ENCODE assay signal across 22 cellular contexts in genomic region chr7:3436112-3436511, GRCh38.
A peak's percentile ranks its signal among the peaks of the same experiment; 100 is the strongest.
DNase-seq lines count a peak whose midpoint lies in the region; ATAC-seq, FAIRE-seq and TF ChIP-seq lines count a peak whose summit lies in the region.
"Had no signal": no experiment of that assay in that cellular context is flagged by ENCODE, and none has a peak within 500 bp of the region (broad histone marks: within the 10 kb centered on the region; RNA-seq: fewer than 3 reads in every experiment).

No MANE protein-coding gene starts in this region.

- H3K27me3 ChIP-seq in breast epithelium = no peaks in the 10 kb centered on the region
- H3K27me3 ChIP-seq in SJSA1 (replicated peaks) = no peaks in the 10 kb centered on the region
- no peaks in the 10 kb centered on the region for H3K27me3 ChIP-seq in endothelial cell of umbilical vein (ENCODE audit: control insufficient read depth in 2 of 2, insufficient read depth in 2 of 2, low read length in 2 of 2)
- H3K27me3 ChIP-seq in smooth muscle cell (ENCODE audit: low read depth) = no peaks in the 10 kb centered on the region
- H3K27me3 ChIP-seq in spleen (replicated peaks in 1 of 7) = no peaks in the 10 kb centered on the region
- no peaks in the 10 kb centered on the region for H3K27me3 ChIP-seq in dorsolateral prefrontal cortex
- H3K27me3 ChIP-seq: BE2C, Peyer's patch had no signal

- H3K9me3 ChIP-seq in breast epithelium = no peaks in the 10 kb centered on the region
- H3K9me3 ChIP-seq in SJSA1 (replicated peaks) = no peaks in the 10 kb centered on the region
- no peaks in the 10 kb centered on the region for H3K9me3 ChIP-seq in endothelial cell of umbilical vein (replicated peaks; ENCODE audit: control insufficient read depth, insufficient read depth, low read length)
- H3K9me3 ChIP-seq in smooth muscle cell (replicated peaks; ENCODE audit: low read depth) = no peaks in the 10 kb centered on the region
- no peaks in the 10 kb centered on the region for H3K9me3 ChIP-seq in spleen
- H3K9me3 ChIP-seq: BE2C, Peyer's patch had no signal

- peaks cover 2% of the 10 kb centered on the region for H3F3A ChIP-seq in smooth muscle cell (ENCODE audit: low read depth)

- H3K4me3 Mint-ChIP-seq in MCF 10A (ENCODE audit: unreplicated experiment) = no peak overlapping the region
- H3K4me3 Mint-ChIP-seq: H9, HFFc6 had no signal

- intact Hi-C loops in MCF 10A (cut with micrococcal nuclease) = loop anchor here (10.0 kb wide), 1 partner anchor 121 kb away; no protein-coding TSS in a partner anchor
- intact Hi-C loops in breast epithelium (cut with DNase I; ENCODE audit: low total_unique reads) = no loop called here
- intact Hi-C loops in endothelial cell of umbilical vein (cut with micrococcal nuclease) = loop anchor here (5.0 kb wide), 3 partner anchors 49 to 461 kb away; no protein-coding TSS in a partner anchor
- intact Hi-C loops in spleen (cut with DNase I; ENCODE audit: low total_unique reads) = no loop called here
- intact Hi-C loops in dorsolateral prefrontal cortex (cut with DNase I) = no loop called here

- CTCF ChIA-PET in MCF 10A (lab: Yijun Ruan, JAX) (interaction anchor here (0.5 kb wide), 1 partner anchor 1091 kb away, joined by 5 read pairs; no protein-coding TSS in a partner anchor), endothelial cell of umbilical vein (lab: Charles Lee) (interaction anchor here (0.8 to 1.0 kb wide), 2 partner anchors 133 to 147 kb away, joined by 3 read pairs; no protein-coding TSS in a partner anchor)

- WGBS in smooth muscle cell (ENCODE audit: low lambda C conversion rate) = 99% methylated on average over 2 of the region's 2 CpGs
- 82 to 90% (median 87%) methylated on average over 2 of the region's 2 CpGs for WGBS in spleen, 5 donors

- H3K27me3 Mint-ChIP-seq in MCF 10A (ENCODE audit: insufficient read depth, unreplicated experiment) = no peaks in the 10 kb centered on the region

- H2AFZ ChIP-seq in endothelial cell of umbilical vein (ENCODE audit: low read depth, low read length) (no peak overlapping the region), smooth muscle cell (ENCODE audit: low read depth) (no peak overlapping the region)
- H2AFZ ChIP-seq: GM23248 had no signal

- no peak for TF ChIP-seq POLR2A in breast epithelium (IDR thresholded peaks at IDR 0.05)
- TF ChIP-seq POLR2A in endothelial cell of umbilical vein (IDR thresholded peaks at IDR 0.05; ENCODE audit: low read depth, low read length) = no peak
- no peak for TF ChIP-seq POLR2A in spleen (IDR thresholded peaks at IDR 0.05)

- TF ChIP-seq CTCF in MCF 10A (IDR thresholded peaks at IDR 0.05; ENCODE audit: unreplicated experiment) (no peak), breast epithelium (IDR thresholded peaks at IDR 0.05) (no peak), endothelial cell of umbilical vein (IDR thresholded peaks at IDR 0.05; ENCODE audit: extremely low read depth in 1 of 2, insufficient read depth in 1 of 2, low read depth in 1 of 2, low read length in 2 of 2) (no peak), smooth muscle cell (IDR thresholded peaks at IDR 0.05; ENCODE audit: borderline replicate concordance, insufficient read depth, poor library complexity, severe bottlenecking) (no peak), spleen (IDR thresholded peaks at IDR 0.05 in 8 of 11, conservative IDR thresholded peaks at IDR 0.05 in 3 of 11) (no peak), dorsolateral prefrontal cortex (IDR thresholded peaks at IDR 0.05 in 54 of 56, conservative IDR thresholded peaks at IDR 0.05 in 2 of 56; ENCODE audit: low read depth in 1 of 56, partially characterized antibody in 56 of 56) (no peak)

- H3K79me2 ChIP-seq in endothelial cell of umbilical vein (ENCODE audit: control insufficient read depth, insufficient read depth, low read length) = peaks cover 2% of the 10 kb centered on the region
- no peaks in the 10 kb centered on the region for H3K79me2 ChIP-seq in smooth muscle cell (ENCODE audit: low read depth)

- H3K4me2 ChIP-seq in endothelial cell of umbilical vein (ENCODE audit: insufficient read depth, low read length) = peak overlapping the region; percentile 91
- H3K4me2 ChIP-seq in smooth muscle cell = peak overlapping the region; percentile 54

- no peaks in the 10 kb centered on the region for H3K9me3 Mint-ChIP-seq in MCF 10A (ENCODE audit: unreplicated experiment)
- H3K9me3 Mint-ChIP-seq: H9 had no signal

- DNase-seq in MCF 10A (ENCODE audit: unreplicated experiment) = no peak
- DNase-seq in breast epithelium (ENCODE audit: low spot score in 2 of 2) = no peak
- DNase-seq in SJSA1 (ENCODE audit: low read depth in 1 of 2, low spot score in 2 of 2) = no peak
- no peak for DNase-seq in endothelial cell of umbilical vein (ENCODE audit: low read depth, low spot score)
- no peak for DNase-seq in smooth muscle cell (lab: John Stamatoyannopoulos, UW; ENCODE audit: unreplicated experiment)
- no peak for DNase-seq in spleen
- DNase-seq in dorsolateral prefrontal cortex = no peak
- DNase-seq: 8988T, BE2C, GM23248, H9, HFFc6, KG1, NCI-H1105, NCI-H146, NCI-H2029, NCI-H2227 treated with DMSO at 0.1 percent for 48 hours, NCI-H510A treated with DMSO at 0.1 percent for 48 hours, NCI-H748 treated with DMSO at 0.1 percent for 48 hours, Peyer's patch had no signal

- BruUV-seq in MCF 10A (replicated peaks; lab: Mats Ljungman, UMichigan) (no TSS peak), endothelial cell of umbilical vein (replicated peaks; lab: Mats Ljungman, UMichigan) (no TSS peak)

- H3K36me3 Mint-ChIP-seq in MCF 10A (ENCODE audit: insufficient read depth, unreplicated experiment) = no peaks in the 10 kb centered on the region

- H4K20me1 ChIP-seq in endothelial cell of umbilical vein (replicated peaks; ENCODE audit: control insufficient read depth, extremely low read depth, insufficient read depth, low read length) = no peaks in the 10 kb centered on the region
- no peaks in the 10 kb centered on the region for H4K20me1 ChIP-seq in smooth muscle cell (ENCODE audit: low read depth)

- H3K4me1 ChIP-seq in breast epithelium (no peaks in the 10 kb centered on the region), SJSA1 (replicated peaks) (peaks cover 27% of the 10 kb centered on the region), endothelial cell of umbilical vein (ENCODE audit: control insufficient read depth, extremely low read depth, insufficient read depth, low read length) (peaks cover 27% of the 10 kb centered on the region), smooth muscle cell (ENCODE audit: low read depth) (peaks cover 16% of the 10 kb centered on the region), spleen (peaks cover 0 to 9% (median 0%) of the 10 kb centered on the region in 6 donors)
- H3K4me1 ChIP-seq: BE2C, Peyer's patch had no signal

- no peak for ATAC-seq in HG02798 (IDR thresholded peaks at IDR 0.05; ENCODE audit: poor library complexity, unreplicated experiment)

- POLR2A ChIA-PET in MCF 10A (lab: Yijun Ruan, JAX) (no interaction called here), endothelial cell of umbilical vein (lab: Charles Lee) (no interaction called here)

- dilution Hi-C loops in endothelial cell of umbilical vein (cut with MboI; ENCODE audit: extremely low pct_ligation_motif_present, low sequenced_read_pairs) = no loop called here

- peak overlapping the region; percentile 74 for H3K27ac Mint-ChIP-seq in MCF 10A (ENCODE audit: low read depth, unreplicated experiment)
- H3K27ac Mint-ChIP-seq: H9, HFFc6 had no signal

- H3K36me3 ChIP-seq in breast epithelium (no peaks in the 10 kb centered on the region), SJSA1 (peaks cover 11% of the 10 kb centered on the region), endothelial cell of umbilical vein (ENCODE audit: control insufficient read depth in 2 of 2, extremely low read depth in 1 of 2, insufficient read depth in 2 of 2, low read length in 2 of 2) (no peaks in the 10 kb centered on the region), smooth muscle cell (ENCODE audit: low read depth) (no peaks in the 10 kb centered on the region), spleen (no peaks in the 10 kb centered on the region)
- H3K36me3 ChIP-seq: BE2C, Peyer's patch had no signal

- H3K4me3 ChIP-seq in breast epithelium (no peak overlapping the region), SJSA1 (no peak overlapping the region), endothelial cell of umbilical vein (replicated peaks in 1 of 3; ENCODE audit: insufficient read depth in 1 of 3, low read depth in 1 of 3, low read length in 3 of 3) (no peak overlapping the region), smooth muscle cell (no peak overlapping the region), spleen (no peak overlapping the region), dorsolateral prefrontal cortex (no peak overlapping the region)
- H3K4me3 ChIP-seq: GM23248, Peyer's patch had no signal

- FAIRE-seq in endothelial cell of umbilical vein (lab: Jason Lieb, UNC) = no peak

- peaks cover 48% of the 10 kb centered on the region for H3K4me1 Mint-ChIP-seq in MCF 10A (ENCODE audit: insufficient read depth, unreplicated experiment)

- no peaks in the 10 kb centered on the region for H3K9me1 ChIP-seq in endothelial cell of umbilical vein (replicated peaks; ENCODE audit: control insufficient read depth, extremely low read depth, insufficient read depth, low read length)

- peak overlapping the region; percentile 73 for H3K9ac ChIP-seq in endothelial cell of umbilical vein (replicated peaks; ENCODE audit: extremely low read depth, insufficient read depth, low read length)
- no peak overlapping the region for H3K9ac ChIP-seq in smooth muscle cell (ENCODE audit: low read depth)
- H3K9ac ChIP-seq: GM23248 had no signal

- no peak overlapping the region for H3K27ac ChIP-seq in breast epithelium
- peak overlapping the region; percentile 85 for H3K27ac ChIP-seq in SJSA1
- peak overlapping the region; percentile 68 for H3K27ac ChIP-seq in endothelial cell of umbilical vein (ENCODE audit: insufficient read depth, low read depth, low read length)
- H3K27ac ChIP-seq in smooth muscle cell (ENCODE audit: low read depth) = peak overlapping the region; percentile 39
- no peak overlapping the region for H3K27ac ChIP-seq in spleen
- no peak overlapping the region for H3K27ac ChIP-seq in dorsolateral prefrontal cortex
- H3K27ac ChIP-seq: GM23248, HL-60, Peyer's patch had no signal

TF ChIP-seq in endothelial cell of umbilical vein, 7 proteins besides CTCF, POLR2A, EP300 and RAD21:
- TF ChIP-seq JUN (IDR thresholded peaks at IDR 0.05; ENCODE audit: borderline replicate concordance, insufficient read depth, insufficient read length, low read depth) (no peak), GATA2 (IDR thresholded peaks at IDR 0.05; ENCODE audit: insufficient read depth, insufficient read length, low read depth, low read length) (no peak)

Comparison
In these comparisons a context has a peak if more than half of its experiments do, and no peak if none do; other contexts are left out.
1. intact Hi-C loops: an anchor here in MCF 10A (10.0 kb wide) and endothelial cell of umbilical vein (5.0 kb wide); none called in breast epithelium, spleen and dorsolateral prefrontal cortex.
2. H3K27ac ChIP-seq: peak in SJSA1 (single experiment), endothelial cell of umbilical vein (single experiment) and smooth muscle cell (single experiment); none in breast epithelium (0 of 2), spleen (0 of 8) and dorsolateral prefrontal cortex (0 of 59).